19 cellular contexts compared by ENCODE assay signal in genomic region chr5:126995689-126996088, GRCh38. TPM values are rescaled to one million over a fixed set of nuclear protein-coding genes. Genes with fewer than 3 reads are reported as not detected.
DNase-seq lines count a peak whose midpoint lies in the region; ATAC-seq and TF ChIP-seq lines count a peak whose summit lies in the region.
"Had no signal": no experiment of that assay in that cellular context is flagged by ENCODE, and none has a peak within 500 bp of the region (broad histone marks: within the 10 kb centered on the region; RNA-seq: fewer than 3 reads in every experiment).

No MANE protein-coding gene starts in this region.

- H3K36me3 Mint-ChIP-seq in HFFc6 (ENCODE audit: low read depth) (peaks cover 11% of the 10 kb centered on the region), memory B cell (peaks cover 14% of the 10 kb centered on the region)
- H3K36me3 Mint-ChIP-seq: CD8-positive, alpha-beta T cell had no signal

- no CpG with 5 or more reads among the region's 1 CpG for WGBS in IMR-90 (ENCODE audit: extremely low coverage in 2 of 2, insufficient read length in 1 of 2), 2 experiments
- WGBS in ovary, 3 donors: 31 to 49% (median 40%) methylated on average over 1 of the region's 1 CpG

- peaks cover 9% of the 10 kb centered on the region; the same call in 1 of the 2 replicates for H3K9me1 ChIP-seq in IMR-90 (ENCODE audit: insufficient read depth, low read length)

- POLR2A ChIA-PET in IMR-90 (lab: Charles Lee; ENCODE audit: unreplicated experiment): no interaction called here

- no peaks in the 10 kb centered on the region for H3K9me3 ChIP-seq in IMR-90 (ENCODE audit: control insufficient read depth, insufficient read depth, low read length)
- H3K9me3 ChIP-seq in ovary: no peaks in the 10 kb centered on the region
- H3K9me3 ChIP-seq: Caco-2 had no signal

- no peak for TF ChIP-seq EP300 in ovary (IDR thresholded peaks at IDR 0.05)

- H3K14ac ChIP-seq in IMR-90 (replicated peaks; ENCODE audit: low read depth, low read length): no peak overlapping the region

- no TSS peak for BruUV-seq in IMR-90 (replicated peaks; lab: Mats Ljungman, UMichigan)

- TF ChIP-seq RAD21 in IMR-90 (IDR thresholded peaks at IDR 0.05; ENCODE audit: low read length): no peak

- H4K20me1 ChIP-seq in IMR-90 (ENCODE audit: insufficient read depth, low read length): no peaks in the 10 kb centered on the region

- H3K4me1 Mint-ChIP-seq in HFFc6 (ENCODE audit: low read depth) (peaks cover 62% of the 10 kb centered on the region), memory B cell (peaks cover 47% of the 10 kb centered on the region)

- H2AFZ ChIP-seq in IMR-90 (replicated peaks; ENCODE audit: low read length, poor library complexity): no peak overlapping the region

- no peak overlapping the region for H3K27ac ChIP-seq in IMR-90 (ENCODE audit: insufficient read depth, low read length)
- no peak overlapping the region for H3K27ac ChIP-seq in ovary
- H3K27ac ChIP-seq: BLaER1 treated with 17β-estradiol and CSF1 and Interleukin-3, amounts not matched to agents 10 nM and 100 nM; C4-2B had no signal

- dilution Hi-C loops in IMR-90 (cut with HindIII; ENCODE audit: low sequenced_read_pairs, unreplicated experiment): no loop called here

- DNase-seq in HFFc6 (no peak), IMR-90 (peak; percentile 27), memory B cell (ENCODE audit: low spot score in 2 of 2) (no peak), ovary (no peak), GM13977 (ENCODE audit: low spot score) (no peak), NK-92 (lab: John Stamatoyannopoulos, UW; ENCODE audit: unreplicated experiment) (no peak), T-helper 1 cell (no peak)
- DNase-seq: 8988T; AML-193; Caco-2; Calu3; CD4-positive, alpha-beta T cell; CD8-positive, alpha-beta T cell; DMS79 treated with DMSO at 0.1 percent for 48 hours; GF-D8 had no signal

- intact Hi-C loops in IMR-90 (cut with micrococcal nuclease) (no loop called here), ovary (cut with DNase I) (no loop called here)

- H3K23ac ChIP-seq in IMR-90 (ENCODE audit: low read depth, low read length): no peak overlapping the region

- peak overlapping the region; percentile 17; the same call in 1 of the 2 replicates for H3K4me2 ChIP-seq in IMR-90 (ENCODE audit: low read depth, low read length)

- no peak overlapping the region for H3K18ac ChIP-seq in IMR-90 (ENCODE audit: low read depth, low read length)

- H3K4me3 ChIP-seq in IMR-90 (ENCODE audit: insufficient read depth, low read depth, low read length): no peak overlapping the region
- no peak overlapping the region for H3K4me3 ChIP-seq in ovary
- H3K4me3 ChIP-seq: BLaER1 treated with 17β-estradiol and CSF1 and Interleukin-3, amounts not matched to agents 10 nM and 100 nM had no signal

- no peak overlapping the region for H4K5ac ChIP-seq in IMR-90 (ENCODE audit: low read depth, low read length)

- H3K4me3 Mint-ChIP-seq in HFFc6 (peak overlapping the region; percentile 40), memory B cell (no peak overlapping the region)
- H3K4me3 Mint-ChIP-seq: B cell; CD4-positive, alpha-beta T cell; CD8-positive, alpha-beta T cell had no signal

- no peak overlapping the region for H2BK15ac ChIP-seq in IMR-90 (ENCODE audit: low read depth, low read length)

- H3K36me3 ChIP-seq in IMR-90 (ENCODE audit: control insufficient read depth, insufficient read depth, low read length) (no peaks in the 10 kb centered on the region), ovary (no peaks in the 10 kb centered on the region)

- CTCF ChIA-PET in IMR-90 (lab: Yijun Ruan, JAX): interaction anchor here (0.6 kb wide), 3 partner anchors 180 to 1884 kb away, joined by 3 to 8 read pairs (median 6); no protein-coding TSS in a partner anchor

- no peak overlapping the region for H2AK5ac ChIP-seq in IMR-90 (ENCODE audit: low read depth, low read length)

- no peak overlapping the region for H2BK120ac ChIP-seq in IMR-90 (ENCODE audit: low read depth, low read length)

- H3K9ac ChIP-seq in IMR-90 (ENCODE audit: low read depth, low read length): no peak overlapping the region
- H3K9ac ChIP-seq: BLaER1 treated with 17β-estradiol and CSF1 and Interleukin-3, amounts not matched to agents 10 nM and 100 nM had no signal

- no peak overlapping the region for H4K8ac ChIP-seq in IMR-90 (ENCODE audit: low read depth in 2 of 2, low read length in 2 of 2)

- H4K91ac ChIP-seq in IMR-90 (ENCODE audit: insufficient read depth, low read depth, low read length): no peak overlapping the region

- no peak for TF ChIP-seq POLR2A in IMR-90 (IDR thresholded peaks at IDR 0.05; ENCODE audit: low read depth, low read length)
- no peak for TF ChIP-seq POLR2A in ovary (IDR thresholded peaks at IDR 0.05)

- in situ Hi-C loops in IMR-90 (cut with MboI; ENCODE audit: low sequenced_read_pairs) (no loop called here), GM13977 (cut with MboI; ENCODE audit: low pct_unique_long_range_greater_than_20kb, low sequenced_read_pairs, unreplicated experiment) (no loop called here)

- H3K27me3 Mint-ChIP-seq in HFFc6 (ENCODE audit: insufficient read depth) (no peaks in the 10 kb centered on the region), memory B cell (no peaks in the 10 kb centered on the region)
- H3K27me3 Mint-ChIP-seq: B cell; CD4-positive, alpha-beta T cell had no signal

- ATAC-seq in IMR-90 (ENCODE audit: low read depth): peak; percentile 71
- peak; percentile 81 for ATAC-seq in SK-N-SH treated with all-trans-retinoic acid at 6 μM for 48 hours
- ATAC-seq in memory B cell (ENCODE audit: low read depth): no peak
- ATAC-seq: CD8-positive, alpha-beta T cell had no signal

- H3K4me1 ChIP-seq in IMR-90 (ENCODE audit: control insufficient read depth, insufficient read depth, low read length): peaks cover 5% of the 10 kb centered on the region
- H3K4me1 ChIP-seq in ovary (ENCODE audit: insufficient read depth): no peaks in the 10 kb centered on the region
- H3K4me1 ChIP-seq: Caco-2 had no signal

- no peak overlapping the region; the same call in 1 of the 2 replicates for H2BK20ac ChIP-seq in IMR-90 (ENCODE audit: low read depth, low read length)

- no peaks in the 10 kb centered on the region for H3K27me3 ChIP-seq in IMR-90 (ENCODE audit: control insufficient read depth, insufficient read depth, low read length)
- H3K27me3 ChIP-seq in ovary: no peaks in the 10 kb centered on the region
- H3K27me3 ChIP-seq: BLaER1 treated with 17β-estradiol and CSF1 and Interleukin-3, amounts not matched to agents 10 nM and 100 nM had no signal

- no peak overlapping the region for H2AK9ac ChIP-seq in IMR-90 (replicated peaks; ENCODE audit: low read depth, low read length, poor library complexity)

- H3K79me1 ChIP-seq in IMR-90 (ENCODE audit: low read depth in 1 of 2, low read length in 2 of 2): peaks cover 33 to 49% of the 10 kb centered on the region in 2 experiments; a peak in 3 of 4 replicates

- TF ChIP-seq CTCF in HFFc6 (IDR thresholded peaks at IDR 0.05) (no peak), IMR-90 (conservative IDR thresholded peaks at IDR 0.05; ENCODE audit: low read depth, low read length) (no peak), ovary (IDR thresholded peaks at IDR 0.05) (no peak), GM13977 (IDR thresholded peaks at IDR 0.05; ENCODE audit: extremely low read depth, insufficient read depth, missing control alignments) (no peak)

- no peak overlapping the region for H3K4ac ChIP-seq in IMR-90 (ENCODE audit: low read depth, low read length)

- peak overlapping the region; percentile 48 for H3K27ac Mint-ChIP-seq in HFFc6
- H3K27ac Mint-ChIP-seq in memory B cell: peak overlapping the region; percentile 33
- H3K27ac Mint-ChIP-seq: CD4-positive, alpha-beta T cell; CD8-positive, alpha-beta T cell had no signal

- no peaks in the 10 kb centered on the region; the same call in 1 of the 2 replicates for H3K9me3 Mint-ChIP-seq in HFFc6
- no peaks in the 10 kb centered on the region for H3K9me3 Mint-ChIP-seq in memory B cell
- H3K9me3 Mint-ChIP-seq: CD4-positive, alpha-beta T cell; CD8-positive, alpha-beta T cell had no signal

- no peak overlapping the region for H2BK5ac ChIP-seq in IMR-90 (ENCODE audit: low read depth, low read length, poor library complexity, severe bottlenecking)

- no peak overlapping the region for H3K56ac ChIP-seq in IMR-90 (ENCODE audit: extremely low read depth, insufficient read depth, low read length)

TF ChIP-seq in IMR-90, 13 proteins besides CTCF, POLR2A, EP300 and RAD21:
- TF ChIP-seq SMC3 (IDR thresholded peaks at IDR 0.05; ENCODE audit: low read depth, low read length) (no peak), CEBPB (IDR thresholded peaks at IDR 0.05; ENCODE audit: low read depth, low read length) (no peak), MAFK (IDR thresholded peaks at IDR 0.05; ENCODE audit: low read depth, low read length) (no peak), RCOR1 (IDR thresholded peaks at IDR 0.05; ENCODE audit: insufficient replicate concordance, low read length) (no peak)

TF ChIP-seq in SK-N-SH treated with all-trans-retinoic acid at 6 μM for 48 hours, 23 proteins besides CTCF, POLR2A, EP300 and RAD21 (continues in another document):
- no peak for TF ChIP-seq ZNF565 (CRISPR knock-in tag; conservative IDR thresholded peaks at IDR 0.05; ENCODE audit: low read depth)
- no peak for TF ChIP-seq CSDC2 (CRISPR knock-in tag; IDR thresholded peaks at IDR 0.05)
- no peak for TF ChIP-seq OSR1 (CRISPR knock-in tag; IDR thresholded peaks at IDR 0.05)
- no peak for TF ChIP-seq RARB (CRISPR knock-in tag; IDR thresholded peaks at IDR 0.05)
- no peak for TF ChIP-seq PPARA (CRISPR knock-in tag; IDR thresholded peaks at IDR 0.05; ENCODE audit: borderline replicate concordance)
- no peak for TF ChIP-seq SNAI2 (CRISPR knock-in tag; IDR thresholded peaks at IDR 0.05)

RNA-seq across cellular contexts. Expression of gene MARCHF3, which starts 34.7 kb away (rescaled TPM):
- total RNA-seq in HFFc6 (2021; fragmentation: NEBNext Ultra II Directional; extraction: Animal tissue kit (Norgen Biotek cat#: 25700)): 10 to 100 TPM; 12.3 to 17.8 (median 13.3) TPM
- total RNA-seq in IMR-90 (2012; rRNA removed) (17.8 and 18.8 TPM in 2 replicates), ovary (10 to 100 TPM in 2 of 7 donors, 1 to 10 TPM in 5; 2.1 to 13.8 (median 4.5) TPM)
- polyA plus RNA-seq in IMR-90 (2012; rRNA removed) (9.5 and 11.2 TPM in 2 replicates), ovary (1 to 10 TPM; 4.4 to 7.8 TPM)
- polyA plus RNA-seq in IMR-90 (2012; cell fraction: cytosol; rRNA removed): 4.8 and 7.7 TPM in 2 replicates
- polyA plus RNA-seq in IMR-90 (2012; cell fraction: nucleus; rRNA removed; ENCODE audit: low replicate concordance): 5.2 and 10.5 TPM in 2 replicates
